In the genomic region with DNA sequence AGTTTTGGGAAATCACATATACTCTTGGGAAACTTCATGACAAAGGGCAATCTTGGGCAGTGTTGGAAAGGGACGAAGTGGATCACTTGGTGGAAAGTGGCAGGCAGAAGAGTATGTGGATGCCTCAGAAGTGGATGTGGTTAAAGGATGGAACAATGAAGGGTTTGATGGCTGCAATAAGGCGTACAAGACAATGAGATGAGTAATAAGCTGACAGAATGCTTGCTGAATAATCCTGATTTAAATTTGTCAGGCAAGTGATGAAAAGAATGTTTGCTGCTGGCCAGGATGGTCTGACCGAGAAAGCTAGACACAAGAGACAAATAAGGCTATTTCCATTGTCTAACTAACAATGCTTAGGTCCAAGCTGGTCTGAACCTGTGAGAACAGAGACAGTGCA, we compare ENCODE assay signal across 10 cellular contexts.
DNase-seq lines count a peak whose midpoint lies in the region; ATAC-seq, FAIRE-seq and TF ChIP-seq lines count a peak whose summit lies in the region.
"Had no signal": no experiment of that assay in that cellular context is flagged by ENCODE, and none has a peak within 500 bp of the region (broad histone marks: within the 10 kb centered on the region; RNA-seq: fewer than 3 reads in every experiment).

No MANE protein-coding gene starts in this region.

- H2AK5ac ChIP-seq in H1 (ENCODE audit: low read depth, low read length), result no peak overlapping the region

- 80% methylated on average over 3 of the region's 3 CpGs; no CpG with 5 or more reads in 1 of the 2 experiments for WGBS in H1 (ENCODE audit: extremely low coverage in 1 of 2, insufficient coverage in 1 of 2, insufficient read length in 1 of 2, insufficient replicate concordance in 2 of 2, low coverage in 1 of 2, low lambda C conversion rate in 2 of 2, missing lambda C conversion rate in 1 of 2), 2 experiments

- H3K27me3 ChIP-seq in SJSA1 (replicated peaks), result no peaks in the 10 kb centered on the region
- no peaks in the 10 kb centered on the region for H3K27me3 ChIP-seq in H1 (replicated peaks in 1 of 4; ENCODE audit: control insufficient read depth in 3 of 4, extremely low read depth in 1 of 4, insufficient read depth in 3 of 4, low read length in 3 of 4)
- H3K27me3 ChIP-seq: ascending aorta had no signal

- H4K91ac ChIP-seq in H1 (replicated peaks; ENCODE audit: insufficient read length, low read length), result no peak overlapping the region

- H3K14ac ChIP-seq in H1 (ENCODE audit: insufficient read length), result no peak overlapping the region

- no peak for TF ChIP-seq POLR2A in H1 (IDR thresholded peaks at IDR 0.05; ENCODE audit: control extremely low read depth in 1 of 2, low read depth in 2 of 2, low read length in 2 of 2)

- H3K27ac ChIP-seq in SJSA1, result peak overlapping the region; percentile 17
- H3K27ac ChIP-seq in H1 (ENCODE audit: low read depth, low read length), result no peak overlapping the region
- H3K27ac ChIP-seq: ascending aorta had no signal

- no peaks in the 10 kb centered on the region for H3K23me2 ChIP-seq in H1 (ENCODE audit: low read depth, low read length)

- H3K9me3 ChIP-seq in SJSA1 (replicated peaks), result no peaks in the 10 kb centered on the region
- H3K9me3 ChIP-seq in H1 (ENCODE audit: insufficient read depth in 2 of 2, low read depth in 1 of 2, low read length in 1 of 2), result no peaks in the 10 kb centered on the region
- H3K9me3 ChIP-seq: ascending aorta had no signal

- no peak overlapping the region for H3K23ac ChIP-seq in H1 (ENCODE audit: insufficient read length)

- no peak overlapping the region for H4K5ac ChIP-seq in H1 (ENCODE audit: insufficient read length, low read depth, low read length)

- H3K9ac ChIP-seq in H1 (replicated peaks in 1 of 4; ENCODE audit: extremely low read depth in 1 of 4, low read depth in 3 of 4, low read length in 3 of 4), result no peak overlapping the region

- H3K18ac ChIP-seq in H1 (ENCODE audit: extremely low read depth, low read length), result no peak overlapping the region

- H3K4ac ChIP-seq in H1 (replicated peaks; ENCODE audit: insufficient read length, low read depth, low read length), result no peak overlapping the region

- H3K4me1 ChIP-seq in SJSA1 (replicated peaks), result peaks cover 36% of the 10 kb centered on the region
- H3K4me1 ChIP-seq in H1 (replicated peaks in 1 of 4; ENCODE audit: control insufficient read depth in 3 of 4, insufficient read depth in 4 of 4, low read length in 3 of 4), result peaks cover 0 to 10% (median 3%) of the 10 kb centered on the region in 4 experiments; a peak in 3 of 7 replicates

- no peaks in the 10 kb centered on the region for H4K20me1 ChIP-seq in H1 (replicated peaks in 1 of 2; ENCODE audit: control insufficient read depth in 1 of 2, insufficient read depth in 2 of 2, low read length in 2 of 2)

- no peaks in the 10 kb centered on the region for H3K36me3 ChIP-seq in SJSA1
- H3K36me3 ChIP-seq in H1 (ENCODE audit: control insufficient read depth in 2 of 4, insufficient read depth in 4 of 4, low read length in 3 of 4), result no peaks in the 10 kb centered on the region
- H3K36me3 ChIP-seq: ascending aorta had no signal

- TF ChIP-seq EP300 in H1 (IDR thresholded peaks at IDR 0.05; ENCODE audit: borderline replicate concordance in 1 of 2, low read depth in 2 of 2, low read length in 2 of 2), result no peak

- TF ChIP-seq CTCF in H1 (IDR thresholded peaks at IDR 0.05; ENCODE audit: control extremely low read depth in 1 of 3, insufficient read depth in 1 of 3, low read depth in 1 of 3, low read length in 3 of 3), result no peak

- no peak for FAIRE-seq in H1 (lab: Jason Lieb, UNC)

- H2BK5ac ChIP-seq in H1 (ENCODE audit: low read depth, low read length), result no peak overlapping the region

- no peak for ATAC-seq in GM18517 (IDR thresholded peaks at IDR 0.05; ENCODE audit: unreplicated experiment)
- no peak for ATAC-seq in activated CD4-positive, CD25-positive, alpha-beta regulatory T cell treated with anti-CD3 and anti-CD28 coated beads, Interleukin-2, amount 50 U/mL, for 24 hours

- H2BK12ac ChIP-seq in H1 (ENCODE audit: low read depth, low read length), result no peak overlapping the region

- no peak overlapping the region; the same call in 1 of the 2 replicates for H2AFZ ChIP-seq in H1 (ENCODE audit: low read length)

- H3K79me2 ChIP-seq in H1 (ENCODE audit: control insufficient read depth in 1 of 2, insufficient read depth in 2 of 2, low read length in 2 of 2), result no peaks in the 10 kb centered on the region

- H2BK15ac ChIP-seq in H1 (ENCODE audit: low read length), result 0 out of 2 replicates have a peak overlapping the region, but pooled peaks have one; percentile 21

- no peak overlapping the region for H2BK20ac ChIP-seq in H1 (ENCODE audit: low read length)

- POLR2A ChIA-PET in H1 (lab: Charles Lee; ENCODE audit: partially characterized antibody), result interaction anchor here (1.1 kb wide), 1 partner anchor 18 kb away, joined by 3 read pairs; no protein-coding TSS in a partner anchor

- H3K56ac ChIP-seq in H1 (replicated peaks; ENCODE audit: insufficient read length, low read depth, low read length), result peak overlapping the region; percentile 23

- H3K79me1 ChIP-seq in H1 (ENCODE audit: low read depth, low read length), result no peaks in the 10 kb centered on the region

- no peak overlapping the region for H4K8ac ChIP-seq in H1 (ENCODE audit: extremely low read depth, insufficient read depth, low read length)

- no peak overlapping the region for H2BK120ac ChIP-seq in H1 (replicated peaks; ENCODE audit: low read depth, low read length)

- TF ChIP-seq RAD21 in H1 (IDR thresholded peaks at IDR 0.05 in 1 of 2, conservative IDR thresholded peaks at IDR 0.05 in 1 of 2; ENCODE audit: low read depth in 2 of 2, low read length in 2 of 2), result no peak

- no peak overlapping the region for H3K4me3 ChIP-seq in SJSA1
- H3K4me3 ChIP-seq in H1 (ENCODE audit: extremely low read depth in 1 of 4, insufficient read depth in 2 of 4, low read depth in 3 of 4, low read length in 4 of 4), result no peak overlapping the region
- H3K4me3 ChIP-seq: ascending aorta, smooth muscle cell had no signal

- DNase-seq in ELR (ENCODE audit: low read depth) (peak; percentile 83), SJSA1 (ENCODE audit: low read depth in 1 of 2, low spot score in 2 of 2) (peak; percentile 55 to 60), H1 (ENCODE audit: low read depth in 1 of 2, low spot score in 2 of 2) (no peak), pons (ENCODE audit: low spot score) (peak; percentile 67), NCI-H1417 treated with DMSO at 0.1 percent for 48 hours (lab: John Stamatoyannopoulos, UW) (no peak)
- DNase-seq: NCI-H69 had no signal

- CTCF ChIA-PET in H1 (lab: Charles Lee; ENCODE audit: partially characterized antibody), result interaction anchor here (0.7 to 1.1 kb wide), 3 partner anchors 15 to 321 kb away, joined by 3 read pairs; no protein-coding TSS in a partner anchor

- no peak overlapping the region for H3K4me2 ChIP-seq in H1 (ENCODE audit: insufficient read depth in 1 of 2, low read depth in 2 of 2, low read length in 2 of 2)
- H3K4me2 ChIP-seq: smooth muscle cell had no signal

TF ChIP-seq in H1, 55 proteins besides CTCF, POLR2A, EP300 and RAD21:
- no peak for TF ChIP-seq SIRT6 (IDR thresholded peaks at IDR 0.05; ENCODE audit: low read length)
- TF ChIP-seq CBX5 (IDR thresholded peaks at IDR 0.05; ENCODE audit: low read depth, low read length), result no peak
- TF ChIP-seq JUN (IDR thresholded peaks at IDR 0.05; ENCODE audit: low read depth, low read length), result no peak
- TF ChIP-seq GABPA (IDR thresholded peaks at IDR 0.05; ENCODE audit: borderline replicate concordance, insufficient read depth, low read length), result no peak
- no peak for TF ChIP-seq EZH2 (IDR thresholded peaks at IDR 0.05; ENCODE audit: low read depth, low read length, severe bottlenecking)
- no peak for TF ChIP-seq JUND (IDR thresholded peaks at IDR 0.05; ENCODE audit: low read length)
- TF ChIP-seq PHF8 (conservative IDR thresholded peaks at IDR 0.05; ENCODE audit: low read depth, low read length), result no peak
- no peak for TF ChIP-seq CTBP2 (IDR thresholded peaks at IDR 0.05; ENCODE audit: borderline replicate concordance, insufficient read depth, insufficient read length, low read length)
- no peak for TF ChIP-seq SRF (IDR thresholded peaks at IDR 0.05; ENCODE audit: low read depth, low read length)
- no peak for TF ChIP-seq EGR1 (IDR thresholded peaks at IDR 0.05; ENCODE audit: borderline replicate concordance, low read depth, low read length)
- no peak for TF ChIP-seq CREB1 (IDR thresholded peaks at IDR 0.05)
- TF ChIP-seq POLR2AphosphoS5 (IDR thresholded peaks at IDR 0.05; ENCODE audit: low read depth, low read length), result no peak
- no peak for TF ChIP-seq RXRA (IDR thresholded peaks at IDR 0.05; ENCODE audit: insufficient read depth, low read depth, low read length)
- no peak for TF ChIP-seq SAP30 (IDR thresholded peaks at IDR 0.05; ENCODE audit: insufficient read depth, insufficient replicate concordance, low read length)
- TF ChIP-seq SP2 (IDR thresholded peaks at IDR 0.05; ENCODE audit: low read length), result no peak
- no peak for TF ChIP-seq CBX8 (IDR thresholded peaks at IDR 0.05; ENCODE audit: borderline replicate concordance, low read depth, low read length)

Comparison
In these comparisons a context has a peak if more than half of its experiments do, and no peak if none do; other contexts are left out.
1. DNase-seq: peak in ELR (single experiment), SJSA1 (2 of 2) and pons (single experiment); none in H1 (0 of 2) and NCI-H1417 treated with DMSO at 0.1 percent for 48 hours (single experiment).